ENCODE assay signal across 8 cellular contexts in genomic region chr6:112877134-112878100, GRCh38.
DNase-seq lines count a peak whose midpoint lies in the region; ATAC-seq and TF ChIP-seq lines count a peak whose summit lies in the region.

No MANE protein-coding gene starts in this region.

- H3K27ac Mint-ChIP-seq in nephron: peak overlapping the region; percentile 65 to 76 (median 74)

- H3K4me1 Mint-ChIP-seq in nephron: peaks cover 37% of the 10 kb centered on the region

- H2AFZ ChIP-seq in OCI-LY7 (ENCODE audit: low read length): no peak overlapping the region

- H3K9ac ChIP-seq in colonic mucosa (ENCODE audit: low read depth in 2 of 2, low read length in 2 of 2): no peak overlapping the region

- H3K79me2 ChIP-seq in OCI-LY7 (ENCODE audit: insufficient read depth, low read depth, low read length): no peaks in the 10 kb centered on the region

- H3K4me2 ChIP-seq in OCI-LY7 (ENCODE audit: low read length): no peak overlapping the region

- TF ChIP-seq EP300 in esophagus muscularis mucosa (IDR thresholded peaks at IDR 0.05): no peak

- H3K4me1 ChIP-seq in OCI-LY7 (ENCODE audit: insufficient read depth, low read length, poor library complexity, severe bottlenecking) (no peaks in the 10 kb centered on the region), esophagus muscularis mucosa (peaks cover 0 to 15% (median 12%) of the 10 kb centered on the region in 4 donors), colonic mucosa (no peaks in the 10 kb centered on the region)

- H3K9me2 ChIP-seq in OCI-LY7 (ENCODE audit: insufficient read depth, low read length): no peaks in the 10 kb centered on the region

- 61% methylated on average over 4 of the region's 4 CpGs for WGBS in esophagus muscularis mucosa

- H3K27me3 Mint-ChIP-seq in nephron (ENCODE audit: low read depth): no peaks in the 10 kb centered on the region

- POLR2A ChIA-PET in OCI-LY7 (lab: Charles Lee): interaction anchor here (0.6 kb wide), 1 partner anchor 234 kb away, joined by 3 read pairs; no protein-coding TSS in a partner anchor

- H3K4me3 ChIP-seq in OCI-LY7 (ENCODE audit: low read depth, low read length, poor library complexity, severe bottlenecking) (no peak overlapping the region), esophagus muscularis mucosa (no peak overlapping the region), colonic mucosa (no peak overlapping the region)

- TF ChIP-seq POLR2A in esophagus muscularis mucosa (IDR thresholded peaks at IDR 0.05; ENCODE audit: low read depth): no peak

- no peaks in the 10 kb centered on the region for H3K36me3 Mint-ChIP-seq in nephron (ENCODE audit: low read depth)

- TF ChIP-seq CTCF in OCI-LY7 (conservative IDR thresholded peaks at IDR 0.05; ENCODE audit: low read length) (0 out of 2 replicates have a peak, but pooled peaks have one; percentile 14), esophagus muscularis mucosa (IDR thresholded peaks at IDR 0.05) (no peak), nephron (IDR thresholded peaks at IDR 0.05; ENCODE audit: unreplicated experiment in 3 of 3) (peak; percentile 18 to 54 (median 28)), colonic mucosa (IDR thresholded peaks at IDR 0.05) (no peak)

- no peaks in the 10 kb centered on the region for H3K9me3 ChIP-seq in OCI-LY7 (ENCODE audit: low read length)
- no peaks in the 10 kb centered on the region for H3K9me3 ChIP-seq in esophagus muscularis mucosa
- no peaks in the 10 kb centered on the region for H3K9me3 ChIP-seq in colonic mucosa

- BruUV-seq in OCI-LY7 (replicated peaks; lab: Mats Ljungman, UMichigan): no TSS peak

- no peaks in the 10 kb centered on the region for H4K20me1 ChIP-seq in OCI-LY7 (ENCODE audit: insufficient read depth, low read length)

- H3K4me3 Mint-ChIP-seq in nephron: no peak overlapping the region

- H3K27ac ChIP-seq in OCI-LY7 (ENCODE audit: low read depth, low read length, poor library complexity, severe bottlenecking) (no peak overlapping the region), esophagus muscularis mucosa (replicated peaks in 1 of 4) (peak overlapping the region; percentile 10 to 65 (median 46)), caudate nucleus (ENCODE audit: low read depth, low read length) (no peak overlapping the region), colonic mucosa (no peak overlapping the region)

- H3K36me3 ChIP-seq in OCI-LY7 (ENCODE audit: insufficient read depth, low read length) (no peaks in the 10 kb centered on the region), esophagus muscularis mucosa (no peaks in the 10 kb centered on the region), colonic mucosa (no peaks in the 10 kb centered on the region)

- DNase-seq in Caki2 (ENCODE audit: low read depth): peak; percentile 40
- DNase-seq in OCI-LY7 (ENCODE audit: low spot score): no peak
- DNase-seq in esophagus muscularis mucosa (ENCODE audit: extremely low spot score): no peak
- no peak for DNase-seq in caudate nucleus (lab: John Stamatoyannopoulos, UW)
- no peak for DNase-seq in colonic mucosa
- no peak for DNase-seq in occipital lobe (lab: John Stamatoyannopoulos, UW)

- CTCF ChIA-PET in OCI-LY7 (lab: Charles Lee; ENCODE audit: unreplicated experiment): no interaction called here

- H3K9me3 Mint-ChIP-seq in nephron: no peaks in the 10 kb centered on the region

- no peaks in the 10 kb centered on the region for H3K27me3 ChIP-seq in esophagus muscularis mucosa
- no peaks in the 10 kb centered on the region for H3K27me3 ChIP-seq in colonic mucosa

- no peak for ATAC-seq in GM21723 (IDR thresholded peaks at IDR 0.05; ENCODE audit: unreplicated experiment)

- intact Hi-C loops in OCI-LY7 (cut with micrococcal nuclease; ENCODE audit: unreplicated experiment) (no loop called here), esophagus muscularis mucosa (cut with DNase I) (no loop called here), colonic mucosa (cut with DNase I) (no loop called here)

- in situ Hi-C loops in Caki2 (cut with HindIII; ENCODE audit: low pct_unique_long_range_greater_than_20kb, low sequenced_read_pairs): no loop called here

Comparison
In these comparisons a context has a peak if more than half of its experiments do, and no peak if none do; other contexts are left out.
1. H3K27ac ChIP-seq: peak in esophagus muscularis mucosa (4 of 4); none in OCI-LY7 (single experiment), caudate nucleus (single experiment) and colonic mucosa (single experiment).
2. CTCF ChIP-seq: peak in OCI-LY7 (single experiment) and nephron (3 of 3); none in esophagus muscularis mucosa (0 of 3) and colonic mucosa (single experiment).